1 cellular context compared by ENCODE assay signal in the genomic region with DNA sequence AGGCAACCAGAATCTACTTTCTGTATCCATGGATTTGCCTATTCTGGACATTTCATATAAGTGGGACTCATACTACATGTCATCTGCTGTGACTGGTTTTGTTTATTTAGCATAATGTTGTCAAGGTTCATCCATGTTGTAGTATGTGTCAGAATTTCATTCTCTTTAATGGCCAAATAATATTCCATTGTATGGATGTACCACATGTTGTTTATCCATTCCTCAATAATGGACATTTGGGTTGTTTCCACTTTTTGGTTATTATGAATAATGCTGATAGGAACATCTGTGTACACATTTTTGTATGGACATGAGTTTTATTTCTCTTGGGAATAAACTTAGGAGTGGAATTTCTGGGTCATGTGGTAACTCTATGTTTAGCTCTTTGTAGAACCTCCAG.
TF ChIP-seq lines count a peak whose summit lies in the region.

No MANE protein-coding gene starts in this region.

TF ChIP-seq in SK-N-SH, 30 proteins besides CTCF, POLR2A, EP300 and RAD21 (continued from another document):
- TF ChIP-seq, protein P1, sequence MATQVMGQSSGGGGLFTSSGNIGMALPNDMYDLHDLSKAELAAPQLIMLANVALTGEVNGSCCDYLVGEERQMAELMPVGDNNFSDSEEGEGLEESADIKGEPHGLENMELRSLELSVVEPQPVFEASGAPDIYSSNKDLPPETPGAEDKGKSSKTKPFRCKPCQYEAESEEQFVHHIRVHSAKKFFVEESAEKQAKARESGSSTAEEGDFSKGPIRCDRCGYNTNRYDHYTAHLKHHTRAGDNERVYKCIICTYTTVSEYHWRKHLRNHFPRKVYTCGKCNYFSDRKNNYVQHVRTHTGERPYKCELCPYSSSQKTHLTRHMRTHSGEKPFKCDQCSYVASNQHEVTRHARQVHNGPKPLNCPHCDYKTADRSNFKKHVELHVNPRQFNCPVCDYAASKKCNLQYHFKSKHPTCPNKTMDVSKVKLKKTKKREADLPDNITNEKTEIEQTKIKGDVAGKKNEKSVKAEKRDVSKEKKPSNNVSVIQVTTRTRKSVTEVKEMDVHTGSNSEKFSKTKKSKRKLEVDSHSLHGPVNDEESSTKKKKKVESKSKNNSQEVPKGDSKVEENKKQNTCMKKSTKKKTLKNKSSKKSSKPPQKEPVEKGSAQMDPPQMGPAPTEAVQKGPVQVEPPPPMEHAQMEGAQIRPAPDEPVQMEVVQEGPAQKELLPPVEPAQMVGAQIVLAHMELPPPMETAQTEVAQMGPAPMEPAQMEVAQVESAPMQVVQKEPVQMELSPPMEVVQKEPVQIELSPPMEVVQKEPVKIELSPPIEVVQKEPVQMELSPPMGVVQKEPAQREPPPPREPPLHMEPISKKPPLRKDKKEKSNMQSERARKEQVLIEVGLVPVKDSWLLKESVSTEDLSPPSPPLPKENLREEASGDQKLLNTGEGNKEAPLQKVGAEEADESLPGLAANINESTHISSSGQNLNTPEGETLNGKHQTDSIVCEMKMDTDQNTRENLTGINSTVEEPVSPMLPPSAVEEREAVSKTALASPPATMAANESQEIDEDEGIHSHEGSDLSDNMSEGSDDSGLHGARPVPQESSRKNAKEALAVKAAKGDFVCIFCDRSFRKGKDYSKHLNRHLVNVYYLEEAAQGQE (IDR thresholded peaks at IDR 0.05; ENCODE audit: low read depth, low read length) = no peak
- TF ChIP-seq GATA2 (CRISPR knock-in tag; IDR thresholded peaks at IDR 0.05) (no peak), POLR2AphosphoS5 (IDR thresholded peaks at IDR 0.05; ENCODE audit: low read depth, low read length) (no peak), TEAD4 (IDR thresholded peaks at IDR 0.05; ENCODE audit: borderline replicate concordance, insufficient read depth) (no peak), ELF1 (IDR thresholded peaks at IDR 0.05) (no peak)
